ENCODE assay signal across 8 cellular contexts in the genomic region with DNA sequence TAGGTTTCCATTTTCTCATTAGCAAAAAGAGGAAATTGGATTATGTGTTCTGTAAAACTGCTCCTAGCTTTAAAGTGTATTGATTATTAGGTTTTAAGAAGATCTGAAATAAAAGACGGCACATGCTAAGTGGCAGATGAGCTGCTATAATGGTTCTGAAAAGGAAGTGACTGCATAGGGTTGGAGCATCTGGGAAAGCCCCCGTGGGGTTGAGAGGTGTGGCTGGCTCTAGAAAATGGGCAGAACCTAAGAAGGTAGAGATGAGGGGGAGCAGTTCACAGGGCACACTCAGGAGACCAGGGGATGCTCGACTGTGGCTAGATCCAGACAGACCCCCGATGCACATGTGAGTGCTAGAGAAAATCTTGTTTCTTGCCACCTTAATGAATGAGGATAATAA. TPM values are rescaled to one million over a fixed set of nuclear protein-coding genes. Genes with fewer than 3 reads are reported as not detected.
DNase-seq lines count a peak whose midpoint lies in the region; ATAC-seq and TF ChIP-seq lines count a peak whose summit lies in the region.

No MANE protein-coding gene starts in this region.

- no peaks in the 10 kb centered on the region for H3K9me3 ChIP-seq in CD4-positive, CD25-positive, alpha-beta regulatory T cell (ENCODE audit: control insufficient read depth in 2 of 2, low read length in 2 of 2)
- no peaks in the 10 kb centered on the region for H3K9me3 ChIP-seq in vagina

- peak overlapping the region; percentile 3 to 57 (median 51) for H3K4me3 Mint-ChIP-seq in CD4-positive, CD25-positive, alpha-beta regulatory T cell
- H3K4me3 Mint-ChIP-seq in activated naive CD4-positive, alpha-beta T cell treated with anti-CD3 and anti-CD28 coated beads, Interleukin-2, amount 10 ng/mL, durations not matched to agents 7 days and 5 days = no peak overlapping the region

- H3K4me1 Mint-ChIP-seq in CD4-positive, CD25-positive, alpha-beta regulatory T cell = peaks cover 8 to 34% (median 15%) of the 10 kb centered on the region in 4 donors
- H3K4me1 Mint-ChIP-seq in activated naive CD4-positive, alpha-beta T cell treated with anti-CD3 and anti-CD28 coated beads, Interleukin-2, amount 10 ng/mL, durations not matched to agents 7 days and 5 days = peaks cover 37% of the 10 kb centered on the region

- peak in 1 of 3 donors; percentile 32 for DNase-seq in CD4-positive, CD25-positive, alpha-beta regulatory T cell
- peak; percentile 21 for DNase-seq in activated naive CD4-positive, alpha-beta T cell treated with anti-CD3 and anti-CD28 coated beads, Interleukin-2, amount 10 ng/mL, durations not matched to agents 7 days and 5 days
- DNase-seq in superior temporal gyrus (ENCODE audit: extremely low spot score) = no peak
- DNase-seq in cortex of kidney (lab: John Stamatoyannopoulos, UW) = no peak
- no peak for DNase-seq in vagina (ENCODE audit: extremely low spot score in 2 of 2)
- no peak for DNase-seq in COLO668 (lab: John Stamatoyannopoulos, UW; ENCODE audit: unreplicated experiment)

- H3K27me3 Mint-ChIP-seq in CD4-positive, CD25-positive, alpha-beta regulatory T cell = peaks cover 20% of the 10 kb centered on the region
- H3K27me3 Mint-ChIP-seq in activated naive CD4-positive, alpha-beta T cell treated with anti-CD3 and anti-CD28 coated beads, Interleukin-2, amount 10 ng/mL, durations not matched to agents 7 days and 5 days = no peaks in the 10 kb centered on the region

- ATAC-seq in CD4-positive, CD25-positive, alpha-beta regulatory T cell (ENCODE audit: low read depth in 2 of 2) = peak; percentile 47 to 66
- ATAC-seq in GM19452 (IDR thresholded peaks at IDR 0.05; ENCODE audit: unreplicated experiment) (peak; percentile 62), HG03457 (IDR thresholded peaks at IDR 0.05; ENCODE audit: unreplicated experiment) (peak; percentile 65)

- peak overlapping the region; percentile 8 for H3K4me3 ChIP-seq in CD4-positive, CD25-positive, alpha-beta regulatory T cell (ENCODE audit: low read depth, low read length)
- no peak overlapping the region for H3K4me3 ChIP-seq in vagina

- peaks cover 0 to 7% (median 0%) of the 10 kb centered on the region in 7 donors for H3K9me3 Mint-ChIP-seq in CD4-positive, CD25-positive, alpha-beta regulatory T cell
- H3K9me3 Mint-ChIP-seq in activated naive CD4-positive, alpha-beta T cell treated with anti-CD3 and anti-CD28 coated beads, Interleukin-2, amount 10 ng/mL, durations not matched to agents 7 days and 5 days = peaks cover 4% of the 10 kb centered on the region

- no peaks in the 10 kb centered on the region for H3K36me3 Mint-ChIP-seq in CD4-positive, CD25-positive, alpha-beta regulatory T cell
- no peaks in the 10 kb centered on the region for H3K36me3 Mint-ChIP-seq in activated naive CD4-positive, alpha-beta T cell treated with anti-CD3 and anti-CD28 coated beads, Interleukin-2, amount 10 ng/mL, durations not matched to agents 7 days and 5 days

- peak overlapping the region in 2 of 3 donors; percentile 47 to 68 for H3K27ac Mint-ChIP-seq in CD4-positive, CD25-positive, alpha-beta regulatory T cell
- no peak overlapping the region for H3K27ac Mint-ChIP-seq in activated naive CD4-positive, alpha-beta T cell treated with anti-CD3 and anti-CD28 coated beads, Interleukin-2, amount 10 ng/mL, durations not matched to agents 7 days and 5 days

- CTCF ChIA-PET in activated naive CD4-positive, alpha-beta T cell treated with anti-CD3 and anti-CD28 coated beads, Interleukin-2, amount 10 ng/mL, durations not matched to agents 7 days and 5 days (lab: Charles Lee) = interaction anchor here (1.3 kb wide), 1 partner anchor 49 kb away, joined by 3 read pairs; no protein-coding TSS in a partner anchor

- H3K27ac ChIP-seq in CD4-positive, CD25-positive, alpha-beta regulatory T cell (ENCODE audit: insufficient read depth, low read length, poor library complexity, severe bottlenecking) = no peak overlapping the region
- H3K27ac ChIP-seq in vagina = no peak overlapping the region

- no peak for TF ChIP-seq CTCF in vagina (IDR thresholded peaks at IDR 0.05)

- TF ChIP-seq POLR2A in vagina (IDR thresholded peaks at IDR 0.05) = no peak

- intact Hi-C loops in vagina (cut with DNase I) = no loop called here

- no peaks in the 10 kb centered on the region for H3K27me3 ChIP-seq in CD4-positive, CD25-positive, alpha-beta regulatory T cell (ENCODE audit: control insufficient read depth, insufficient read depth, low read length)
- H3K27me3 ChIP-seq in vagina = no peaks in the 10 kb centered on the region

- H3K4me1 ChIP-seq in CD4-positive, CD25-positive, alpha-beta regulatory T cell (ENCODE audit: control insufficient read depth, insufficient read depth, low read length, poor library complexity, severe bottlenecking) = peaks cover 22% of the 10 kb centered on the region
- H3K4me1 ChIP-seq in vagina = no peaks in the 10 kb centered on the region

- H3K36me3 ChIP-seq in CD4-positive, CD25-positive, alpha-beta regulatory T cell (ENCODE audit: control insufficient read depth, insufficient read depth, low read length) = no peaks in the 10 kb centered on the region
- no peaks in the 10 kb centered on the region for H3K36me3 ChIP-seq in vagina

RNA-seq across cellular contexts. Expression of a gene that starts 1.9 kb away (rescaled TPM):
- 9.3 TPM for total RNA-seq in CD4-positive, CD25-positive, alpha-beta regulatory T cell
- 1 to 10 TPM in 3 of 4 donors, under 1 TPM in 1; 0.24 to 3.9 (median 2.1) TPM for polyA plus RNA-seq in CD4-positive, CD25-positive, alpha-beta regulatory T cell
- total RNA-seq in vagina = not detected

Comparison
In these comparisons a context has a peak if more than half of its experiments do, and no peak if none do; other contexts are left out.
1. RNA of a gene that starts 1.9 kb away (total RNA-seq): 9.3 TPM in CD4-positive, CD25-positive, alpha-beta regulatory T cell (single experiment); not detected in vagina (single experiment); every median in the first group is over 10 times any median in the second.
2. Peak in every context shown above with its lines, with median percentiles within 50 percentile points of each other: ATAC-seq.